ENCODE assay signal across 10 cellular contexts in the genomic region with DNA sequence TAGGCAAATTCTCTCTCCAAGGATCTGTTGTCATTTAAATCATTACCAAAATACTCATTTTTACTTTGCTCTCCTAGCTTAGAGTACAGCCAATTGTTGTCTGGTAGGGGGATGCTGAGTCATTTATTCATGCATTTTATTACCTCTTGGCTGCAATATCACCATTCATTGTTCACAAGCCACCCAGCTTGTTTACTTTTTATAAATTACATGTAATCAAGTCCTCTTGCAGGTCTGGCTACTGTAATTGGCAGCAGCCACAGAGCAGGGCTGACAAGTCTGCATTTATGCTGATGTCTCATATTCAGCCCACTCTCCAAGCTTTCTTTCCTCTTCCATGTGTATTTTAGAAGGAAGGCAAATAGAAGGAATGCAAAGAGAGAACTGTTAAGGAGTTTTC. TPM values are rescaled to one million over a fixed set of nuclear protein-coding genes. Genes with fewer than 3 reads are reported as not detected.
DNase-seq lines count a peak whose midpoint lies in the region; ATAC-seq and TF ChIP-seq lines count a peak whose summit lies in the region.
"Had no signal": no experiment of that assay in that cellular context is flagged by ENCODE, and none has a peak within 500 bp of the region (broad histone marks: within the 10 kb centered on the region; RNA-seq: fewer than 3 reads in every experiment).

No MANE protein-coding gene starts in this region.

- peak overlapping the region; percentile 38 for H3K27ac ChIP-seq in RWPE2 (ENCODE audit: poor library complexity, severe bottlenecking)
- peak overlapping the region; percentile 51 for H3K27ac ChIP-seq in suprapubic skin
- H3K27ac ChIP-seq: HL-60 had no signal

- H3K36me3 ChIP-seq in MG63 (no peaks in the 10 kb centered on the region), RWPE2 (ENCODE audit: low read depth) (no peaks in the 10 kb centered on the region), suprapubic skin (no peaks in the 10 kb centered on the region), H7 (replicated peaks; ENCODE audit: control insufficient read depth, insufficient read depth, low read length) (no peaks in the 10 kb centered on the region)

- TF ChIP-seq EP300 in suprapubic skin (IDR thresholded peaks at IDR 0.05): no peak

- peaks cover 46% of the 10 kb centered on the region for H3K4me1 ChIP-seq in RWPE2 (ENCODE audit: insufficient read depth, poor library complexity, severe bottlenecking)
- H3K4me1 ChIP-seq in suprapubic skin: peaks cover 62% of the 10 kb centered on the region

- TF ChIP-seq POLR2A in suprapubic skin (IDR thresholded peaks at IDR 0.05): no peak

- H3K4me3 ChIP-seq in MG63 (no peak overlapping the region), RWPE2 (ENCODE audit: severe bottlenecking) (no peak overlapping the region), fibroblast of mammary gland (ENCODE audit: control insufficient read depth, low read depth, low read length) (no peak overlapping the region), suprapubic skin (no peak overlapping the region), H7 (ENCODE audit: insufficient read depth, low read depth, low read length) (no peak overlapping the region)

- peak; percentile 69 for DNase-seq in MG63
- no peak for DNase-seq in RWPE2 (ENCODE audit: low spot score)
- DNase-seq in fibroblast of mammary gland (ENCODE audit: low read depth): peak; percentile 23
- no peak for DNase-seq in suprapubic skin (ENCODE audit: low spot score in 2 of 2)
- DNase-seq in NCI-H187 (lab: John Stamatoyannopoulos, UW): no peak
- DNase-seq in H7: no peak
- DNase-seq: effector memory CD8-positive, alpha-beta T cell had no signal

- TF ChIP-seq CTCF in RWPE2 (IDR thresholded peaks at IDR 0.05; ENCODE audit: poor library complexity, severe bottlenecking): no peak
- TF ChIP-seq CTCF in fibroblast of mammary gland (conservative IDR thresholded peaks at IDR 0.05; ENCODE audit: control insufficient read depth, insufficient read depth, low read depth, low read length): no peak
- TF ChIP-seq CTCF in suprapubic skin (IDR thresholded peaks at IDR 0.05): no peak

- ATAC-seq in RWPE2 (ENCODE audit: low read depth): peak; percentile 64
- ATAC-seq in GM18520 (IDR thresholded peaks at IDR 0.05; ENCODE audit: unreplicated experiment): no peak
- ATAC-seq in HG03439 (IDR thresholded peaks at IDR 0.05; ENCODE audit: unreplicated experiment): no peak
- ATAC-seq: effector memory CD8-positive, alpha-beta T cell had no signal

- H3K27me3 ChIP-seq in MG63 (no peaks in the 10 kb centered on the region), RWPE2 (ENCODE audit: insufficient read depth, poor library complexity, severe bottlenecking) (no peaks in the 10 kb centered on the region), suprapubic skin (no peaks in the 10 kb centered on the region), H7 (ENCODE audit: control insufficient read depth, insufficient read depth, low read length) (no peaks in the 10 kb centered on the region)

- H3K9me3 ChIP-seq in MG63: no peaks in the 10 kb centered on the region
- no peaks in the 10 kb centered on the region for H3K9me3 ChIP-seq in RWPE2 (ENCODE audit: severe bottlenecking)
- H3K9me3 ChIP-seq in suprapubic skin: no peaks in the 10 kb centered on the region

RNA-seq across cellular contexts. Expression of a gene that starts 15.4 kb away (rescaled TPM):
- 1.2 and 3.4 TPM in 2 replicates for total RNA-seq in MG63 (2014; rRNA removed; shearing (Covaris generic); ENCODE audit: low replicate concordance)
- 10 to 100 TPM; 39.5 to 64.5 (median 46.4) TPM for total RNA-seq in suprapubic skin
- total RNA-seq in H7 (2014; rRNA removed; shearing (Covaris generic)): 14.1 and 23.4 TPM in 2 replicates

Comparison
In these comparisons a context has a peak if more than half of its experiments do, and no peak if none do; other contexts are left out.
1. DNase-seq: peak in MG63 (single experiment) and fibroblast of mammary gland (single experiment); none in RWPE2 (single experiment), suprapubic skin (0 of 2), NCI-H187 (0 of 2) and H7 (single experiment).